Comparison of ENCODE assay signal across 24 cellular contexts in genomic region chr3:194766845-194767244, GRCh38.
DNase-seq lines count a peak whose midpoint lies in the region; ATAC-seq and TF ChIP-seq lines count a peak whose summit lies in the region.
"Had no signal": no experiment of that assay in that cellular context is flagged by ENCODE, and none has a peak within 500 bp of the region (broad histone marks: within the 10 kb centered on the region; RNA-seq: fewer than 3 reads in every experiment).

No MANE protein-coding gene starts in this region.

- H3K9me3 ChIP-seq in OCI-LY3 (ENCODE audit: insufficient read depth, low read length): no peaks in the 10 kb centered on the region
- H3K9me3 ChIP-seq: uterus had no signal

- H3K4me1 Mint-ChIP-seq in immature natural killer cell (peaks cover 40 to 46% of the 10 kb centered on the region in 2 donors), progenitor cell of endocrine pancreas (ENCODE audit: low read depth) (peaks cover 9% of the 10 kb centered on the region), T-cell (peaks cover 21 to 30% (median 25%) of the 10 kb centered on the region in 3 donors)

- H2AFZ ChIP-seq in OCI-LY3 (ENCODE audit: low read depth, low read length): no peak overlapping the region

- DNase-seq in AML-193 (lab: John Stamatoyannopoulos, UW) (peak; percentile 82 to 85), HL-60 (ENCODE audit: low read depth in 1 of 2, low spot score in 1 of 2) (peak; percentile 58 to 67), immature natural killer cell (peak; percentile 30 to 42 (median 30)), progenitor cell of endocrine pancreas (ENCODE audit: low spot score, unreplicated experiment) (no peak), HuH-7.5 (ENCODE audit: low spot score) (no peak), T-cell (no peak)
- DNase-seq: activated CD4-positive, alpha-beta T cell treated with anti-CD3 and anti-CD28 coated beads, Interleukin-2, amount 50 U/mL, for 1 hour; activated naive CD4-positive, alpha-beta T cell; amygdala; DMS79 treated with DMSO at 0.1 percent for 48 hours; foreskin melanocyte; GOT3; hypothalamus; islet precursor cell; NCI-H2029 treated with DMSO at 0.1 percent for 48 hours; nucleus accumbens; retina; SHP77; substantia nigra; uterus had no signal

- TF ChIP-seq CTCF in HL-60 (IDR thresholded peaks at IDR 0.05; ENCODE audit: insufficient read depth, low read length) (no peak), OCI-LY3 (IDR thresholded peaks at IDR 0.05; ENCODE audit: low read depth, low read length) (no peak), progenitor cell of endocrine pancreas (IDR thresholded peaks at IDR 0.05; ENCODE audit: unreplicated experiment) (no peak)

- no peaks in the 10 kb centered on the region for H3K36me3 Mint-ChIP-seq in immature natural killer cell
- no peaks in the 10 kb centered on the region for H3K36me3 Mint-ChIP-seq in progenitor cell of endocrine pancreas (ENCODE audit: insufficient read depth)
- H3K36me3 Mint-ChIP-seq in T-cell: no peaks in the 10 kb centered on the region
- H3K36me3 Mint-ChIP-seq: IgD-negative memory B cell had no signal

- peaks cover 0 to 15% (median 8%) of the 10 kb centered on the region in 3 donors for H3K27me3 Mint-ChIP-seq in immature natural killer cell (ENCODE audit: low read depth in 3 of 3)
- peaks cover 32% of the 10 kb centered on the region for H3K27me3 Mint-ChIP-seq in progenitor cell of endocrine pancreas
- peaks cover 8% of the 10 kb centered on the region in 2 donors for H3K27me3 Mint-ChIP-seq in T-cell

- 0 out of 2 replicates have a peak overlapping the region, but pooled peaks have one; percentile 2 for H3K27ac ChIP-seq in HL-60 (replicated peaks)
- H3K27ac ChIP-seq in OCI-LY3 (ENCODE audit: low read length): peak overlapping the region; percentile 54
- H3K27ac ChIP-seq: uterus had no signal

- H3K36me3 ChIP-seq in OCI-LY3 (replicated peaks; ENCODE audit: low read depth, low read length): no peaks in the 10 kb centered on the region
- H3K36me3 ChIP-seq: uterus had no signal

- no peak for ATAC-seq in T-cell (replicated peaks in 1 of 4)
- no peak for ATAC-seq in GM21576 (IDR thresholded peaks at IDR 0.05; ENCODE audit: unreplicated experiment)

- H3K9me3 Mint-ChIP-seq in immature natural killer cell (no peaks in the 10 kb centered on the region), progenitor cell of endocrine pancreas (ENCODE audit: low read depth) (no peaks in the 10 kb centered on the region), T-cell (no peaks in the 10 kb centered on the region)
- H3K9me3 Mint-ChIP-seq: IgD-negative memory B cell; T-helper 1 cell treated with Interleukin-12 subunit alpha and Interleukin-12 subunit beta and Interleukin-4 antibody, amounts not matched to agents 30 μg/mL and 1 μg/mL, for 36 hours had no signal

- H3K27me3 ChIP-seq in HL-60 (ENCODE audit: insufficient read depth, poor library complexity, severe bottlenecking) (no peaks in the 10 kb centered on the region), OCI-LY3 (ENCODE audit: low read depth, low read length) (peaks cover 32% of the 10 kb centered on the region)
- H3K27me3 ChIP-seq: uterus had no signal

- H3K4me2 ChIP-seq in OCI-LY3 (ENCODE audit: low read length): peak overlapping the region; percentile 81

- CTCF ChIA-PET in T-cell (lab: Charles Lee): no interaction called here

- H3K27ac Mint-ChIP-seq in immature natural killer cell: peak overlapping the region; percentile 71 to 88 (median 80)
- H3K27ac Mint-ChIP-seq in progenitor cell of endocrine pancreas: no peak overlapping the region
- H3K27ac Mint-ChIP-seq in T-cell: no peak overlapping the region
- H3K27ac Mint-ChIP-seq: IgD-negative memory B cell; T-helper 1 cell treated with Interleukin-12 subunit alpha and Interleukin-12 subunit beta and Interleukin-4 antibody, amounts not matched to agents 30 μg/mL and 1 μg/mL, for 36 hours had no signal

- no peaks in the 10 kb centered on the region for H3K79me2 ChIP-seq in OCI-LY3 (ENCODE audit: low read length)

- peaks cover 32% of the 10 kb centered on the region for H3K4me1 ChIP-seq in OCI-LY3 (ENCODE audit: low read length)
- H3K4me1 ChIP-seq: uterus had no signal

- H3K4me3 ChIP-seq in HL-60 (replicated peaks; ENCODE audit: insufficient read depth, low read length) (no peak overlapping the region), OCI-LY3 (ENCODE audit: low read length) (peak overlapping the region; percentile 55)
- H3K4me3 ChIP-seq: uterus had no signal

- H4K20me1 ChIP-seq in OCI-LY3 (ENCODE audit: insufficient read depth, low read length): no peaks in the 10 kb centered on the region

- H3K9ac ChIP-seq in OCI-LY3 (ENCODE audit: low read length): peak overlapping the region; percentile 16; the same call in 1 of the 2 replicates

- POLR2A ChIA-PET in T-cell (lab: Charles Lee): interaction anchor here in 1 of 2 donors (1.2 kb wide), 1 partner anchor 14 kb away, joined by 3 read pairs; no protein-coding TSS in a partner anchor

- H3K4me3 Mint-ChIP-seq in immature natural killer cell (peak overlapping the region; percentile 55 to 89 (median 77)), progenitor cell of endocrine pancreas (ENCODE audit: low read depth) (no peak overlapping the region), T-cell (no peak overlapping the region)
- H3K4me3 Mint-ChIP-seq: T-helper 1 cell treated with Interleukin-12 subunit alpha and Interleukin-12 subunit beta and Interleukin-4 antibody, amounts not matched to agents 30 μg/mL and 1 μg/mL, for 36 hours had no signal

Comparison
In these comparisons a context has a peak if more than half of its experiments do, and no peak if none do; other contexts are left out.
1. DNase-seq: peak in AML-193 (2 of 2), HL-60 (2 of 2) and immature natural killer cell (3 of 3); none in progenitor cell of endocrine pancreas (single experiment), HuH-7.5 (single experiment) and T-cell (0 of 34).
2. H3K27ac Mint-ChIP-seq: peak in immature natural killer cell (6 of 6); none in progenitor cell of endocrine pancreas (single experiment) and T-cell (0 of 2).
3. H3K4me3 Mint-ChIP-seq: peak in immature natural killer cell (5 of 5); none in progenitor cell of endocrine pancreas (single experiment) and T-cell (0 of 3).